Comparison of ENCODE assay signal across 9 cellular contexts in genomic region chr9:126558051-126558665, GRCh38. TPM values are rescaled to one million over a fixed set of nuclear protein-coding genes. Genes with fewer than 3 reads are reported as not detected.
DNase-seq lines count a peak whose midpoint lies in the region; ATAC-seq lines count a peak whose summit lies in the region.
"Had no signal": no experiment of that assay in that cellular context is flagged by ENCODE, and none has a peak within 500 bp of the region (broad histone marks: within the 10 kb centered on the region; RNA-seq: fewer than 3 reads in every experiment).

No MANE protein-coding gene starts in this region.

- no peak overlapping the region for H3K4me3 ChIP-seq in Karpas-422 (ENCODE audit: low read length)
- H3K4me3 ChIP-seq: SJSA1 had no signal

- no peaks in the 10 kb centered on the region for H3K9me2 ChIP-seq in Karpas-422 (replicated peaks; ENCODE audit: insufficient read depth, low read length)

- no peak overlapping the region for H2AFZ ChIP-seq in Karpas-422 (ENCODE audit: low read length)

- no peak overlapping the region for H3K4me2 ChIP-seq in Karpas-422 (ENCODE audit: low read depth, low read length, poor library complexity, severe bottlenecking)

- H3K9ac ChIP-seq in Karpas-422 (ENCODE audit: low read length) = no peak overlapping the region

- 0 out of 2 replicates have a peak, but pooled peaks cover 8% of the 10 kb centered on the region for H4K20me1 ChIP-seq in Karpas-422 (ENCODE audit: insufficient read depth, low read depth, low read length)

- peak; percentile 84 for DNase-seq in D341Med (ENCODE audit: low spot score)
- peak; percentile 88 for DNase-seq in Karpas-422
- peak; percentile 58 for DNase-seq in SK-N-DZ (ENCODE audit: low spot score)
- DNase-seq in activated naive CD4-positive, alpha-beta T cell treated with anti-CD3 and anti-CD28 coated beads, Interleukin-2, amount 50 U/mL, for 16 hours = peak; percentile 54
- peak; percentile 85 for DNase-seq in cardiac septum (ENCODE audit: low spot score)
- DNase-seq in renal cortical epithelial cell (ENCODE audit: low read depth) = peak; percentile 39

- H3K27ac ChIP-seq in Karpas-422 (ENCODE audit: low read length) = no peak overlapping the region
- H3K27ac ChIP-seq: SJSA1 had no signal

- no peaks in the 10 kb centered on the region for H3K36me3 ChIP-seq in Karpas-422 (ENCODE audit: insufficient read depth, low read length)
- H3K36me3 ChIP-seq: SJSA1 had no signal

- no peak for ATAC-seq in GM18520 (IDR thresholded peaks at IDR 0.05; ENCODE audit: unreplicated experiment)
- no peak for ATAC-seq in GM18867 (IDR thresholded peaks at IDR 0.05; ENCODE audit: unreplicated experiment)

- no peaks in the 10 kb centered on the region for H3K9me3 ChIP-seq in Karpas-422 (ENCODE audit: low read length)
- H3K9me3 ChIP-seq: SJSA1 had no signal

- H3K4me1 ChIP-seq in Karpas-422 (ENCODE audit: low read length) = peaks cover 7% of the 10 kb centered on the region
- H3K4me1 ChIP-seq: SJSA1 had no signal

- intact Hi-C loops in cardiac septum (cut with DNase I) = loop anchor here (5.0 kb wide), 1 partner anchor 41 kb away; no protein-coding TSS in a partner anchor

- H3K79me2 ChIP-seq in Karpas-422 (ENCODE audit: low read length) = no peaks in the 10 kb centered on the region

- H3K27me3 ChIP-seq in Karpas-422 (ENCODE audit: low read length) = no peaks in the 10 kb centered on the region

RNA-seq across cellular contexts. Expression of gene LMX1B, which starts 55.6 kb away (rescaled TPM):
- total RNA-seq in Karpas-422 (2014; rRNA removed; shearing (Covaris generic); ENCODE audit: low replicate concordance) = not detected in 2 replicates
- polyA plus RNA-seq in SK-N-DZ (2014; cell fraction: cytosol; rRNA removed) = 0.08 TPM in 1 of 2 replicates, not detected in the other
- polyA plus RNA-seq in SK-N-DZ (2014; cell fraction: nucleus; rRNA removed) = not detected in 2 replicates
- total RNA-seq in cardiac septum (0.62 TPM), renal cortical epithelial cell (0.17 TPM in 1 of 2 replicates, not detected in the other)
- total RNA-seq: SJSA1 had no signal
